20 cellular contexts compared by ENCODE assay signal in genomic region chr5:16490911-16491310, GRCh38. TPM values are rescaled to one million over a fixed set of nuclear protein-coding genes. Genes with fewer than 3 reads are reported as not detected.
DNase-seq lines count a peak whose midpoint lies in the region; ATAC-seq and TF ChIP-seq lines count a peak whose summit lies in the region.
"Had no signal": no experiment of that assay in that cellular context is flagged by ENCODE, and none has a peak within 500 bp of the region (broad histone marks: within the 10 kb centered on the region; RNA-seq: fewer than 3 reads in every experiment).

No MANE protein-coding gene starts in this region.

- no TSS peak for BruUV-seq in MCF 10A (replicated peaks; lab: Mats Ljungman, UMichigan)

- TF ChIP-seq CTCF in MCF 10A (IDR thresholded peaks at IDR 0.05; ENCODE audit: unreplicated experiment) = no peak
- TF ChIP-seq CTCF in breast epithelium (IDR thresholded peaks at IDR 0.05) = no peak
- no peak for TF ChIP-seq CTCF in VCaP (conservative IDR thresholded peaks at IDR 0.05)
- TF ChIP-seq CTCF in type B pancreatic cell (conservative IDR thresholded peaks at IDR 0.05) = no peak

- H3K36me3 Mint-ChIP-seq in MCF 10A (ENCODE audit: insufficient read depth, unreplicated experiment) = no peaks in the 10 kb centered on the region
- H3K36me3 Mint-ChIP-seq in type B pancreatic cell = no peaks in the 10 kb centered on the region

- no peak for TF ChIP-seq POLR2A in breast epithelium (IDR thresholded peaks at IDR 0.05)

- DNase-seq in MCF 10A (ENCODE audit: unreplicated experiment) = no peak
- DNase-seq in breast epithelium (ENCODE audit: low spot score in 2 of 2) = no peak
- DNase-seq in left ventricle myocardium superior = no peak
- DNase-seq in type B pancreatic cell (ENCODE audit: extremely low spot score, unreplicated experiment) = no peak
- DNase-seq in NCI-H128 (lab: John Stamatoyannopoulos, UW; ENCODE audit: unreplicated experiment) = no peak
- no peak for DNase-seq in superior temporal gyrus (ENCODE audit: extremely low spot score)
- DNase-seq in D341Med (ENCODE audit: low spot score) = no peak
- DNase-seq: H7, HFFc6, Kasumi-1, MM.1S, NCI-H1092 treated with DMSO at 0.1 percent for 48 hours, NCI-H2081, NCI-H2171 treated with DMSO at 0.1 percent for 48 hours, NCI-H446 treated with DMSO at 0.1 percent for 48 hours, NCI-H69, Peyer's patch had no signal

- no peak overlapping the region for H3K4me3 ChIP-seq in breast epithelium
- H3K4me3 ChIP-seq: A549; BLaER1 treated with 17β-estradiol and CSF1 and Interleukin-3, amounts not matched to agents 10 nM and 100 nM; Peyer's patch had no signal

- H3K27ac ChIP-seq in breast epithelium (no peak overlapping the region), VCaP (peak overlapping the region; percentile 68; the same call in 1 of the 2 replicates)
- H3K27ac ChIP-seq: A549; BLaER1 treated with 17β-estradiol and CSF1 and Interleukin-3, amounts not matched to agents 10 nM and 100 nM; Peyer's patch had no signal

- no peaks in the 10 kb centered on the region for H3K27me3 ChIP-seq in breast epithelium
- H3K27me3 ChIP-seq: BLaER1 treated with 17β-estradiol and CSF1 and Interleukin-3, amounts not matched to agents 10 nM and 100 nM; Peyer's patch had no signal

- H3K4me1 Mint-ChIP-seq in MCF 10A (ENCODE audit: insufficient read depth, unreplicated experiment) (peaks cover 16% of the 10 kb centered on the region), type B pancreatic cell (ENCODE audit: unreplicated experiment) (no peaks in the 10 kb centered on the region)

- H3K9me3 Mint-ChIP-seq in MCF 10A (ENCODE audit: unreplicated experiment) (no peaks in the 10 kb centered on the region), type B pancreatic cell (peaks cover 7% of the 10 kb centered on the region)

- H3K27me3 Mint-ChIP-seq in MCF 10A (ENCODE audit: insufficient read depth, unreplicated experiment) (no peaks in the 10 kb centered on the region), type B pancreatic cell (no peaks in the 10 kb centered on the region)

- peaks cover 8 to 10% of the 10 kb centered on the region in 2 donors for H3K9me3 ChIP-seq in breast epithelium

- H3K27ac Mint-ChIP-seq in MCF 10A (ENCODE audit: low read depth, unreplicated experiment) (peak overlapping the region; percentile 96), type B pancreatic cell (peak overlapping the region; percentile 32)
- H3K27ac Mint-ChIP-seq: HFFc6 had no signal

- POLR2A ChIA-PET in MCF 10A (lab: Yijun Ruan, JAX) = interaction anchor here (1.3 to 4.2 kb wide), 10 partner anchors 10 to 126 kb away, joined by 3 to 67 read pairs (median 7); partner anchors contain the start of gene RETREG1

- peaks cover 0 to 16% of the 10 kb centered on the region in 2 donors for H3K4me1 ChIP-seq in breast epithelium
- H3K4me1 ChIP-seq: BLaER1 treated with 17β-estradiol and CSF1 and Interleukin-3, amounts not matched to agents 10 nM and 100 nM had no signal

- intact Hi-C loops in MCF 10A (cut with micrococcal nuclease) = no loop called here
- intact Hi-C loops in breast epithelium (cut with DNase I; ENCODE audit: low total_unique reads) = no loop called here
- intact Hi-C loops in left ventricle myocardium superior (cut with micrococcal nuclease) = loop anchor here (5.0 kb wide), 1 partner anchor 61 kb away; no protein-coding TSS in a partner anchor

- ATAC-seq in left ventricle myocardium superior = peak; percentile 59
- ATAC-seq: A549 had no signal

- H3K36me3 ChIP-seq in breast epithelium = no peaks in the 10 kb centered on the region
- H3K36me3 ChIP-seq: Peyer's patch had no signal

- H3K4me3 Mint-ChIP-seq in MCF 10A (ENCODE audit: unreplicated experiment) = no peak overlapping the region
- no peak overlapping the region for H3K4me3 Mint-ChIP-seq in type B pancreatic cell
- H3K4me3 Mint-ChIP-seq: HFFc6 had no signal

- CTCF ChIA-PET in MCF 10A (lab: Yijun Ruan, JAX) = interaction anchor here (0.7 to 5.7 kb wide), 16 partner anchors 8 to 715 kb away, joined by 3 to 147 read pairs (median 5); no protein-coding TSS in a partner anchor

RNA-seq across cellular contexts. Expression of gene ZNF622, which starts 25.3 kb away (rescaled TPM):
- total RNA-seq in MCF 10A (2022) (34.0 and 34.1 TPM in 2 replicates), breast epithelium (10 to 100 TPM; 27.9 to 37.6 (median 31.3) TPM), left ventricle myocardium superior (58.4 TPM), type B pancreatic cell (ENCODE audit: low replicate concordance) (24.3 and 32.5 TPM in 2 replicates)
